Comparison of ENCODE assay signal across 25 cellular contexts in genomic region chr16:83205896-83206295, GRCh38.
"Had no signal": no experiment of that assay in that cellular context is flagged by ENCODE, and none has a peak within 500 bp of the region (broad histone marks: within the 10 kb centered on the region; RNA-seq: fewer than 3 reads in every experiment).

No MANE protein-coding gene starts in this region.

- H3K27me3 Mint-ChIP-seq: activated CD4-positive, alpha-beta memory T cell treated with anti-CD3 and anti-CD28 coated beads for 36 hours; activated CD4-positive, alpha-beta T cell treated with anti-CD3 and anti-CD28 coated beads, Interleukin-2, amount 10 ng/mL, durations not matched to agents 24 days and 14 days; activated naive CD4-positive, alpha-beta T cell treated with anti-CD3 and anti-CD28 coated beads, Interleukin-2, amount 10 ng/mL, durations not matched to agents 7 days and 5 days had no signal

- ATAC-seq: esophagus mucosa; natural killer cell treated with Interleukin-12 subunit alpha and Interleukin-12 subunit beta and Interleukin-15 and Interleukin-18, amount 100 ng/mL, for 72 hours; upper lobe of right lung had no signal

- H3K4me3 Mint-ChIP-seq: activated CD4-positive, alpha-beta memory T cell treated with anti-CD3 and anti-CD28 coated beads for 36 hours; activated CD4-positive, alpha-beta T cell treated with anti-CD3 and anti-CD28 coated beads, Interleukin-2, amount 10 ng/mL, durations not matched to agents 24 days and 14 days; activated naive CD4-positive, alpha-beta T cell treated with anti-CD3 and anti-CD28 coated beads, Interleukin-2, amount 10 ng/mL, durations not matched to agents 7 days and 5 days; immature natural killer cell; natural killer cell treated with Interleukin-12 subunit alpha and Interleukin-12 subunit beta and Interleukin-15 and Interleukin-18, amount 100 ng/mL, for 72 hours had no signal

- H3K4me1 Mint-ChIP-seq: activated CD4-positive, alpha-beta T cell treated with anti-CD3 and anti-CD28 coated beads, Interleukin-2, amount 10 ng/mL, durations not matched to agents 24 days and 14 days; activated naive CD4-positive, alpha-beta T cell treated with anti-CD3 and anti-CD28 coated beads, Interleukin-2, amount 10 ng/mL, durations not matched to agents 7 days and 5 days; immature natural killer cell had no signal

- H3K9me3 Mint-ChIP-seq: activated CD4-positive, alpha-beta memory T cell treated with anti-CD3 and anti-CD28 coated beads for 36 hours; activated CD4-positive, alpha-beta T cell treated with anti-CD3 and anti-CD28 coated beads, Interleukin-2, amount 10 ng/mL, durations not matched to agents 24 days and 14 days; natural killer cell treated with Interleukin-12 subunit alpha and Interleukin-12 subunit beta and Interleukin-15 and Interleukin-18, amount 100 ng/mL, for 72 hours had no signal

- H3K4me3 ChIP-seq: coronary artery, dorsolateral prefrontal cortex, right atrium auricular region, spleen, suprapubic skin, tibial artery, upper lobe of right lung had no signal

- H3K9me3 ChIP-seq: right atrium auricular region, spleen, suprapubic skin, tibial artery, upper lobe of right lung had no signal

- H3K4me1 ChIP-seq: right atrium auricular region, spleen, suprapubic skin, tibial artery, upper lobe of right lung had no signal

- H3K27me3 ChIP-seq: dorsolateral prefrontal cortex, right atrium auricular region, spleen, suprapubic skin, tibial artery, upper lobe of right lung had no signal

- H3K36me3 ChIP-seq: right atrium auricular region, spleen, suprapubic skin, tibial artery, upper lobe of right lung, WERI-Rb-1 had no signal

- H3K36me3 Mint-ChIP-seq: activated CD4-positive, alpha-beta memory T cell treated with anti-CD3 and anti-CD28 coated beads for 36 hours; activated naive CD4-positive, alpha-beta T cell treated with anti-CD3 and anti-CD28 coated beads, Interleukin-2, amount 10 ng/mL, durations not matched to agents 7 days and 5 days; immature natural killer cell; natural killer cell treated with Interleukin-12 subunit alpha and Interleukin-12 subunit beta and Interleukin-15 and Interleukin-18, amount 100 ng/mL, for 72 hours had no signal

- H3K27ac ChIP-seq: coronary artery, dorsolateral prefrontal cortex, right atrium auricular region, spleen, suprapubic skin, tibial artery, upper lobe of right lung, WERI-Rb-1 had no signal

- H3K27ac Mint-ChIP-seq: activated CD4-positive, alpha-beta memory T cell treated with anti-CD3 and anti-CD28 coated beads for 36 hours; activated CD4-positive, alpha-beta T cell treated with anti-CD3 and anti-CD28 coated beads, Interleukin-2, amount 10 ng/mL, durations not matched to agents 24 days and 14 days; activated naive CD4-positive, alpha-beta T cell treated with anti-CD3 and anti-CD28 coated beads, Interleukin-2, amount 10 ng/mL, durations not matched to agents 7 days and 5 days; immature natural killer cell; natural killer cell treated with Interleukin-12 subunit alpha and Interleukin-12 subunit beta and Interleukin-15 and Interleukin-18, amount 100 ng/mL, for 72 hours had no signal

- DNase-seq: activated CD4-positive, alpha-beta memory T cell treated with anti-CD3 and anti-CD28 coated beads for 36 hours; activated CD4-positive, alpha-beta T cell treated with anti-CD3 and anti-CD28 coated beads, Interleukin-2, amount 10 ng/mL, durations not matched to agents 24 days and 14 days; activated CD4-positive, CD25-positive, alpha-beta regulatory T cell treated with anti-CD3 and anti-CD28 coated beads, Interleukin-2, amount 50 U/mL, for 72 hours; activated CD8-positive, alpha-beta memory T cell treated with anti-CD3 and anti-CD28 coated beads, Interleukin-2, amount 50 U/mL, for 4 hours; activated gamma-delta T cell; activated naive CD4-positive, alpha-beta T cell treated with anti-CD3 and anti-CD28 coated beads, Interleukin-2, amount 10 ng/mL, durations not matched to agents 7 days and 5 days; activated T-cell treated with anti-CD3 and anti-CD28 coated beads, Interleukin-2, amount 50 U/mL, for 1 hour; amniotic stem cell; dorsolateral prefrontal cortex; effector memory CD4-positive, alpha-beta T cell; foreskin fibroblast; head of caudate nucleus; hypothalamus; immature natural killer cell; mesenchymal stem cell; spleen; stimulated activated naive CD4-positive, alpha-beta T cell; tibial artery; upper lobe of right lung; WERI-Rb-1 had no signal
